1 cellular context compared by ENCODE assay signal in the genomic region with DNA sequence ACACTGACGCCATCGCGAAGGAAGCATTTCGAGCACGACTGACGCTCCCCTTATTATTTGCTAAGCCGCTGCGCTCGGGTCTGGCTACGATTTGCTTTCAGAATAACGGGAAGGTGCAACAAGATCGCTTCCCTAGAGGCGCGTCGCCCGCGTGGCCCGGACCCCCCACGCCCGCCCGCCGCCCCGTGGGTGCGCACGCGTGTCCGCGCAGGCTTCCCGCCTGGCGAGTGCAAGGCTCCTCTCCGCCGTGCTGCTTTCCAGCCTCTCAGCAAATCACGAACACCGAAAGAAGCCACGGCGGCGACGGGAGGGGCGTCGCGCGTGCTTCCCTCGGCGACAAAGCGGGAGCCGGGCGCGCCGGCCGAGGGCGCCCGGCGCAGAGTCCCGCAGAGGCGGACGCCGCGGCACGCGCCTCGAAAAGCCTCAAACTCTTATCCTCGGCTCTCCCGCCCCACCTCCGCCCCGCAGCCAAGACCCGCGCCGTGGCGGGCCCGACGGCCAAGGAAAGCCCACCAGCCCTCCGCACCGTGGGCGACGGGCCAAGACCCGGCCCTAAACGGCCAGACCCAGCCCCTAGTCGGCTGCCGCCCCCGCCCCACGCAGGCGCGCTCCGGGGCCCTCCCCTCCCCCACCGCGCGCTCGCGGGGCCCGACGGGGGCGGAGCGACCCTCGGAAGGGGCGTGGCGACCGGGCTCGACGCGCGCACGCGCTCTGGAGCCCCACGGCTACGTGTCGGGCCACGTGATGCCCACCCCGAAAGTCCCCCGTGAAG.
TF ChIP-seq lines count a peak whose summit lies in the region.

No MANE protein-coding gene starts in this region.

TF ChIP-seq in HepG2, 621 proteins besides CTCF, POLR2A, EP300 and RAD21 (continued from another document):
- TF ChIP-seq, protein P1, sequence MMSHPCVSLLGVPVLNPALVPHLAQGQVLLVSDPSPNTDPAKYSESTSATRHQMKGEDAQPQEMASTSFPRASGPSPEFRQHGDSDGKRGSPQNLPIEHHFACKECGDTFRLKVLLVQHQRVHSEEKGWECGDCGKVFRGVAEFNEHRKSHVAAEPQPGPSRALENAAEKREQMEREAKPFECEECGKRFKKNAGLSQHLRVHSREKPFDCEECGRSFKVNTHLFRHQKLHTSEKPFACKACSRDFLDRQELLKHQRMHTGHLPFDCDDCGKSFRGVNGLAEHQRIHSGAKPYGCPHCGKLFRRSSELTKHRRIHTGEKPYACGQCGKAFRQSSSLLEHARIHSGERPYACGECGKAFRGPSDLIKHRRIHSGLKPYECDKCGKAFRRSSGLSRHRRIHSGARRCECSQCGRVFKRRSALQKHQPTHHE (CRISPR knock-in tag; IDR thresholded peaks at IDR 0.05; ENCODE audit: borderline replicate concordance) = peak; percentile 60; the same call in 1 of the 2 replicates
- TF ChIP-seq SIX4 (CRISPR knock-in tag; IDR thresholded peaks at IDR 0.05) (no peak), KAT8 (CRISPR knock-in tag; IDR thresholded peaks at IDR 0.05) (no peak; the same call in 1 of the 2 replicates), ZKSCAN5 (CRISPR knock-in tag; IDR thresholded peaks at IDR 0.05) (no peak), ATRX (CRISPR knock-in tag; IDR thresholded peaks at IDR 0.05; ENCODE audit: borderline replicate concordance) (no peak), NFIB (CRISPR knock-in tag; IDR thresholded peaks at IDR 0.05; ENCODE audit: borderline replicate concordance) (no peak)
TF ChIP-seq in HepG2: peak in this region for 308.
